1 cellular context compared by ENCODE assay signal in the genomic region with DNA sequence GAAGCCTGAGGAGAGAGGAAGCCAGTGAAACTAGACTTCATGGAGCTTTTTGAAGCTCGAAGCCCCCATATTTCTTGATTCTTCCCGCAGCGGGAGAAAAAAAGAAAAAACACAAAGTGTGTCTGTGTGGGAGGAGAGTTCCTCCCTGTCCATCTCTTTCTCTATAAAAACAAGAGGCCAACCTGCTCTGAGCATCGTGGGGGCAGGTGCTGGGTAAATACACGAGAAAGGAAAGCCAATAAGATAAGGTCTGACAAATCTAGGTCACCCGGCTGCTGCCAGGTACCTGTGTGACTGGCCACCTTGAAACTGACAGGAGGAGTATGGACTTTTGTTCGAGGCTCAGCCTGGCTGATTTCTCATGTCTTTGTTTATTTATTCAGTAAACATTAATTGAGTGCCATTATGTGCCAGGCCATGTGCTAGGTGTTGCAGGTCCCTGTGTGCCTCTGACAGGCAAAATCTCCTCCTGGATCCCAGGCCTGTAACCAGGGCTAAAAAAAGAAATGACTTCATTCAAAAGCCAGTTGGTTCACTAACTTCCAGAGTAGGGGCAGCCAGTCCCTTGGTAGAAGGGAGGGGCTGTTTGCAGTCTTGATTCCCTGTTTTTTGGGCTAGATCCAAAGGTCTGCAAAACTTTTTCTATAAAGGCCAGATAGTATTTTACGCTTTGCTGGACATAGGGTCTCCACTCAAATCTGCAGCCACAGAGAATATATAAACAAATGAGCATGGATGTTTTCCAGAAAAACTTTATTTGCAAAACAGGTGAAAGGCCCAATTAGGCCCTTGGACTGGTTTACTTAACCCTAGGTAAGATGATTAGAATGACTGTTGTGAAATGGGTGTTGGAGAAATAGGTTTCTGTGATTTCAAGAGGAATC.
TF ChIP-seq lines count a peak whose summit lies in the region.

No MANE protein-coding gene starts in this region.

TF ChIP-seq in HepG2, 621 proteins besides CTCF, POLR2A, EP300 and RAD21 (continued from another document and continues in another):
- TF ChIP-seq, protein P1, sequence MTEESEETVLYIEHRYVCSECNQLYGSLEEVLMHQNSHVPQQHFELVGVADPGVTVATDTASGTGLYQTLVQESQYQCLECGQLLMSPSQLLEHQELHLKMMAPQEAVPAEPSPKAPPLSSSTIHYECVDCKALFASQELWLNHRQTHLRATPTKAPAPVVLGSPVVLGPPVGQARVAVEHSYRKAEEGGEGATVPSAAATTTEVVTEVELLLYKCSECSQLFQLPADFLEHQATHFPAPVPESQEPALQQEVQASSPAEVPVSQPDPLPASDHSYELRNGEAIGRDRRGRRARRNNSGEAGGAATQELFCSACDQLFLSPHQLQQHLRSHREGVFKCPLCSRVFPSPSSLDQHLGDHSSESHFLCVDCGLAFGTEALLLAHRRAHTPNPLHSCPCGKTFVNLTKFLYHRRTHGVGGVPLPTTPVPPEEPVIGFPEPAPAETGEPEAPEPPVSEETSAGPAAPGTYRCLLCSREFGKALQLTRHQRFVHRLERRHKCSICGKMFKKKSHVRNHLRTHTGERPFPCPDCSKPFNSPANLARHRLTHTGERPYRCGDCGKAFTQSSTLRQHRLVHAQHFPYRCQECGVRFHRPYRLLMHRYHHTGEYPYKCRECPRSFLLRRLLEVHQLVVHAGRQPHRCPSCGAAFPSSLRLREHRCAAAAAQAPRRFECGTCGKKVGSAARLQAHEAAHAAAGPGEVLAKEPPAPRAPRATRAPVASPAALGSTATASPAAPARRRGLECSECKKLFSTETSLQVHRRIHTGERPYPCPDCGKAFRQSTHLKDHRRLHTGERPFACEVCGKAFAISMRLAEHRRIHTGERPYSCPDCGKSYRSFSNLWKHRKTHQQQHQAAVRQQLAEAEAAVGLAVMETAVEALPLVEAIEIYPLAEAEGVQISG (CRISPR knock-in tag; IDR thresholded peaks at IDR 0.05): peak; percentile 80
- TF ChIP-seq ZSCAN9 (CRISPR knock-in tag; IDR thresholded peaks at IDR 0.05; ENCODE audit: borderline replicate concordance): peak; percentile 79; the same call in 1 of the 2 replicates
- TF ChIP-seq, protein P2, sequence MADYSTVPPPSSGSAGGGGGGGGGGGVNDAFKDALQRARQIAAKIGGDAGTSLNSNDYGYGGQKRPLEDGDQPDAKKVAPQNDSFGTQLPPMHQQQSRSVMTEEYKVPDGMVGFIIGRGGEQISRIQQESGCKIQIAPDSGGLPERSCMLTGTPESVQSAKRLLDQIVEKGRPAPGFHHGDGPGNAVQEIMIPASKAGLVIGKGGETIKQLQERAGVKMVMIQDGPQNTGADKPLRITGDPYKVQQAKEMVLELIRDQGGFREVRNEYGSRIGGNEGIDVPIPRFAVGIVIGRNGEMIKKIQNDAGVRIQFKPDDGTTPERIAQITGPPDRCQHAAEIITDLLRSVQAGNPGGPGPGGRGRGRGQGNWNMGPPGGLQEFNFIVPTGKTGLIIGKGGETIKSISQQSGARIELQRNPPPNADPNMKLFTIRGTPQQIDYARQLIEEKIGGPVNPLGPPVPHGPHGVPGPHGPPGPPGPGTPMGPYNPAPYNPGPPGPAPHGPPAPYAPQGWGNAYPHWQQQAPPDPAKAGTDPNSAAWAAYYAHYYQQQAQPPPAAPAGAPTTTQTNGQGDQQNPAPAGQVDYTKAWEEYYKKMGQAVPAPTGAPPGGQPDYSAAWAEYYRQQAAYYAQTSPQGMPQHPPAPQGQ (CRISPR knock-in tag; IDR thresholded peaks at IDR 0.05; ENCODE audit: borderline replicate concordance): peak; percentile 27; the same call in 1 of the 2 replicates
- TF ChIP-seq FOXO1 (CRISPR knock-in tag; IDR thresholded peaks at IDR 0.05): peak; percentile 97
- peak; percentile 59 for TF ChIP-seq PHF5A (CRISPR knock-in tag; IDR thresholded peaks at IDR 0.05; ENCODE audit: low read depth, unreplicated experiment)
- no peak for TF ChIP-seq ZNF367 (CRISPR knock-in tag; IDR thresholded peaks at IDR 0.05; ENCODE audit: borderline replicate concordance)
- TF ChIP-seq, protein P3, sequence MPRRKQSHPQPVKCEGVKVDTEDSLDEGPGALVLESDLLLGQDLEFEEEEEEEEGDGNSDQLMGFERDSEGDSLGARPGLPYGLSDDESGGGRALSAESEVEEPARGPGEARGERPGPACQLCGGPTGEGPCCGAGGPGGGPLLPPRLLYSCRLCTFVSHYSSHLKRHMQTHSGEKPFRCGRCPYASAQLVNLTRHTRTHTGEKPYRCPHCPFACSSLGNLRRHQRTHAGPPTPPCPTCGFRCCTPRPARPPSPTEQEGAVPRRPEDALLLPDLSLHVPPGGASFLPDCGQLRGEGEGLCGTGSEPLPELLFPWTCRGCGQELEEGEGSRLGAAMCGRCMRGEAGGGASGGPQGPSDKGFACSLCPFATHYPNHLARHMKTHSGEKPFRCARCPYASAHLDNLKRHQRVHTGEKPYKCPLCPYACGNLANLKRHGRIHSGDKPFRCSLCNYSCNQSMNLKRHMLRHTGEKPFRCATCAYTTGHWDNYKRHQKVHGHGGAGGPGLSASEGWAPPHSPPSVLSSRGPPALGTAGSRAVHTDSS (CRISPR knock-in tag; conservative IDR thresholded peaks at IDR 0.05): 0 out of 2 replicates have a peak, but pooled peaks have one; percentile 43
- TF ChIP-seq SMAD9 (CRISPR knock-in tag; IDR thresholded peaks at IDR 0.05): no peak
- TF ChIP-seq TP53 (CRISPR knock-in tag; conservative IDR thresholded peaks at IDR 0.05): peak; percentile 75
- peak; percentile 79 for TF ChIP-seq TEAD3 (CRISPR knock-in tag; optimal IDR thresholded peaks at IDR 0.05; ENCODE audit: borderline replicate concordance)
- TF ChIP-seq MAZ (IDR thresholded peaks at IDR 0.05; ENCODE audit: borderline replicate concordance, low read depth, low read length): no peak
- TF ChIP-seq MAZ (CRISPR knock-in tag; IDR thresholded peaks at IDR 0.05; ENCODE audit: low read depth): peak; percentile 55; the same call in 1 of the 2 replicates
- no peak for TF ChIP-seq MAFK (conservative IDR thresholded peaks at IDR 0.05 in 1 of 2, IDR thresholded peaks at IDR 0.05 in 1 of 2; ENCODE audit: low read length in 2 of 2)
- TF ChIP-seq ZNF761 (CRISPR knock-in tag; conservative IDR thresholded peaks at IDR 0.05): peak; percentile 65; the same call in 1 of the 2 replicates
- peak; percentile 95 for TF ChIP-seq ZBTB7B (CRISPR knock-in tag; IDR thresholded peaks at IDR 0.05)
- TF ChIP-seq GZF1 (CRISPR knock-in tag; IDR thresholded peaks at IDR 0.05): no peak; the same call in 1 of the 2 replicates
- TF ChIP-seq, protein P4, sequence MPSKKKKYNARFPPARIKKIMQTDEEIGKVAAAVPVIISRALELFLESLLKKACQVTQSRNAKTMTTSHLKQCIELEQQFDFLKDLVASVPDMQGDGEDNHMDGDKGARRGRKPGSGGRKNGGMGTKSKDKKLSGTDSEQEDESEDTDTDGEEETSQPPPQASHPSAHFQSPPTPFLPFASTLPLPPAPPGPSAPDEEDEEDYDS (CRISPR knock-in tag; IDR thresholded peaks at IDR 0.05): peak; percentile 66; the same call in 1 of the 2 replicates
- peak; percentile 93 for TF ChIP-seq CREM (IDR thresholded peaks at IDR 0.05)
- TF ChIP-seq CREM (CRISPR knock-in tag; IDR thresholded peaks at IDR 0.05): no peak
- peak; percentile 94 for TF ChIP-seq FOXK2 (IDR thresholded peaks at IDR 0.05)
- TF ChIP-seq NR1H2 (CRISPR knock-in tag; IDR thresholded peaks at IDR 0.05; ENCODE audit: borderline replicate concordance, low read depth): no peak
- TF ChIP-seq, protein P5, sequence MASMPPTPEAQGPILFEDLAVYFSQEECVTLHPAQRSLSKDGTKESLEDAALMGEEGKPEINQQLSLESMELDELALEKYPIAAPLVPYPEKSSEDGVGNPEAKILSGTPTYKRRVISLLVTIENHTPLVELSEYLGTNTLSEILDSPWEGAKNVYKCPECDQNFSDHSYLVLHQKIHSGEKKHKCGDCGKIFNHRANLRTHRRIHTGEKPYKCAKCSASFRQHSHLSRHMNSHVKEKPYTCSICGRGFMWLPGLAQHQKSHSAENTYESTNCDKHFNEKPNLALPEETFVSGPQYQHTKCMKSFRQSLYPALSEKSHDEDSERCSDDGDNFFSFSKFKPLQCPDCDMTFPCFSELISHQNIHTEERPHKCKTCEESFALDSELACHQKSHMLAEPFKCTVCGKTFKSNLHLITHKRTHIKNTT (CRISPR knock-in tag; IDR thresholded peaks at IDR 0.05): no peak
- peak; percentile 55; the same call in 1 of the 2 replicates for TF ChIP-seq NR2C2 (CRISPR knock-in tag; IDR thresholded peaks at IDR 0.05; ENCODE audit: borderline replicate concordance)
- peak; percentile 77 for TF ChIP-seq ZNF264 (CRISPR knock-in tag; IDR thresholded peaks at IDR 0.05)
- TF ChIP-seq, protein P6, sequence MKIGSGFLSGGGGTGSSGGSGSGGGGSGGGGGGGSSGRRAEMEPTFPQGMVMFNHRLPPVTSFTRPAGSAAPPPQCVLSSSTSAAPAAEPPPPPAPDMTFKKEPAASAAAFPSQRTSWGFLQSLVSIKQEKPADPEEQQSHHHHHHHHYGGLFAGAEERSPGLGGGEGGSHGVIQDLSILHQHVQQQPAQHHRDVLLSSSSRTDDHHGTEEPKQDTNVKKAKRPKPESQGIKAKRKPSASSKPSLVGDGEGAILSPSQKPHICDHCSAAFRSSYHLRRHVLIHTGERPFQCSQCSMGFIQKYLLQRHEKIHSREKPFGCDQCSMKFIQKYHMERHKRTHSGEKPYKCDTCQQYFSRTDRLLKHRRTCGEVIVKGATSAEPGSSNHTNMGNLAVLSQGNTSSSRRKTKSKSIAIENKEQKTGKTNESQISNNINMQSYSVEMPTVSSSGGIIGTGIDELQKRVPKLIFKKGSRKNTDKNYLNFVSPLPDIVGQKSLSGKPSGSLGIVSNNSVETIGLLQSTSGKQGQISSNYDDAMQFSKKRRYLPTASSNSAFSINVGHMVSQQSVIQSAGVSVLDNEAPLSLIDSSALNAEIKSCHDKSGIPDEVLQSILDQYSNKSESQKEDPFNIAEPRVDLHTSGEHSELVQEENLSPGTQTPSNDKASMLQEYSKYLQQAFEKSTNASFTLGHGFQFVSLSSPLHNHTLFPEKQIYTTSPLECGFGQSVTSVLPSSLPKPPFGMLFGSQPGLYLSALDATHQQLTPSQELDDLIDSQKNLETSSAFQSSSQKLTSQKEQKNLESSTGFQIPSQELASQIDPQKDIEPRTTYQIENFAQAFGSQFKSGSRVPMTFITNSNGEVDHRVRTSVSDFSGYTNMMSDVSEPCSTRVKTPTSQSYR (CRISPR knock-in tag; IDR thresholded peaks at IDR 0.05; ENCODE audit: borderline replicate concordance): peak; percentile 97
- TF ChIP-seq, protein P7, sequence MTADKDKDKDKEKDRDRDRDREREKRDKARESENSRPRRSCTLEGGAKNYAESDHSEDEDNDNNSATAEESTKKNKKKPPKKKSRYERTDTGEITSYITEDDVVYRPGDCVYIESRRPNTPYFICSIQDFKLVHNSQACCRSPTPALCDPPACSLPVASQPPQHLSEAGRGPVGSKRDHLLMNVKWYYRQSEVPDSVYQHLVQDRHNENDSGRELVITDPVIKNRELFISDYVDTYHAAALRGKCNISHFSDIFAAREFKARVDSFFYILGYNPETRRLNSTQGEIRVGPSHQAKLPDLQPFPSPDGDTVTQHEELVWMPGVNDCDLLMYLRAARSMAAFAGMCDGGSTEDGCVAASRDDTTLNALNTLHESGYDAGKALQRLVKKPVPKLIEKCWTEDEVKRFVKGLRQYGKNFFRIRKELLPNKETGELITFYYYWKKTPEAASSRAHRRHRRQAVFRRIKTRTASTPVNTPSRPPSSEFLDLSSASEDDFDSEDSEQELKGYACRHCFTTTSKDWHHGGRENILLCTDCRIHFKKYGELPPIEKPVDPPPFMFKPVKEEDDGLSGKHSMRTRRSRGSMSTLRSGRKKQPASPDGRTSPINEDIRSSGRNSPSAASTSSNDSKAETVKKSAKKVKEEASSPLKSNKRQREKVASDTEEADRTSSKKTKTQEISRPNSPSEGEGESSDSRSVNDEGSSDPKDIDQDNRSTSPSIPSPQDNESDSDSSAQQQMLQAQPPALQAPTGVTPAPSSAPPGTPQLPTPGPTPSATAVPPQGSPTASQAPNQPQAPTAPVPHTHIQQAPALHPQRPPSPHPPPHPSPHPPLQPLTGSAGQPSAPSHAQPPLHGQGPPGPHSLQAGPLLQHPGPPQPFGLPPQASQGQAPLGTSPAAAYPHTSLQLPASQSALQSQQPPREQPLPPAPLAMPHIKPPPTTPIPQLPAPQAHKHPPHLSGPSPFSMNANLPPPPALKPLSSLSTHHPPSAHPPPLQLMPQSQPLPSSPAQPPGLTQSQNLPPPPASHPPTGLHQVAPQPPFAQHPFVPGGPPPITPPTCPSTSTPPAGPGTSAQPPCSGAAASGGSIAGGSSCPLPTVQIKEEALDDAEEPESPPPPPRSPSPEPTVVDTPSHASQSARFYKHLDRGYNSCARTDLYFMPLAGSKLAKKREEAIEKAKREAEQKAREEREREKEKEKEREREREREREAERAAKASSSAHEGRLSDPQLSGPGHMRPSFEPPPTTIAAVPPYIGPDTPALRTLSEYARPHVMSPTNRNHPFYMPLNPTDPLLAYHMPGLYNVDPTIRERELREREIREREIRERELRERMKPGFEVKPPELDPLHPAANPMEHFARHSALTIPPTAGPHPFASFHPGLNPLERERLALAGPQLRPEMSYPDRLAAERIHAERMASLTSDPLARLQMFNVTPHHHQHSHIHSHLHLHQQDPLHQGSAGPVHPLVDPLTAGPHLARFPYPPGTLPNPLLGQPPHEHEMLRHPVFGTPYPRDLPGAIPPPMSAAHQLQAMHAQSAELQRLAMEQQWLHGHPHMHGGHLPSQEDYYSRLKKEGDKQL (CRISPR knock-in tag; IDR thresholded peaks at IDR 0.05; ENCODE audit: low read depth): peak; percentile 96
- TF ChIP-seq ZNF558 (CRISPR knock-in tag; IDR thresholded peaks at IDR 0.05; ENCODE audit: borderline replicate concordance): peak; percentile 97; the same call in 1 of the 2 replicates
- TF ChIP-seq ZSCAN30 (CRISPR knock-in tag; IDR thresholded peaks at IDR 0.05): peak; percentile 97
- TF ChIP-seq ZNF460 (CRISPR knock-in tag; IDR thresholded peaks at IDR 0.05; ENCODE audit: borderline replicate concordance): peak; percentile 8; the same call in 1 of the 2 replicates
